Comparison of ENCODE assay signal across 28 cellular contexts in the genomic region with DNA sequence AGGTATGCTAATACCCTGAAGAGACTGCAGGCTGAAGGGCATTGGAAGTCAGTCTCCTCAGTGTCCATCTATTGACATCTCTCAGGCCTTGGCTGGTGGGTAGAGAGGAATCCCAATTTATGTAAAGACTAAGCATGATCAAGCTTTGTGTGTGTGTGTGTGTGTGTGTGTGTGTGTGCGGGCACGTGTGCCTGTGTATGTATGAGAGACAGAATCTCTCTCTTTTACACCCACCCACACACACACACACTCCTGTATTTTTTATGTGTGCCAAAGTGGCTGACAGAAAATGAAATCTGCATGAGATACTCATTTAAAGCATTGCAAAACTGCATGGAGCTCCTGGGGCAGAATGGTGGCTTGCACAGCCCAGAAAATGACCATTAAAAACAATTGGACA.
"Had no signal": no experiment of that assay in that cellular context is flagged by ENCODE, and none has a peak within 500 bp of the region (broad histone marks: within the 10 kb centered on the region; RNA-seq: fewer than 3 reads in every experiment).

No MANE protein-coding gene starts in this region.

- H3K36me3 ChIP-seq: Peyer's patch, SJSA1 had no signal

- H3K9me3 ChIP-seq: MG63, Peyer's patch, SJSA1, SK-N-SH had no signal

- H3K4me2 ChIP-seq: SK-N-SH had no signal

- DNase-seq: activated B cell treated with CpG ODN at 0.5 μM for 24 hours; activated CD4-positive, alpha-beta memory T cell treated with anti-CD3 and anti-CD28 coated beads, Interleukin-2, amount 10 ng/mL, durations not matched to agents 7 days and 5 days; activated CD4-positive, alpha-beta T cell treated with anti-CD3 and anti-CD28 coated beads for 48 hours; activated CD4-positive, CD25-positive, alpha-beta regulatory T cell treated with anti-CD3 and anti-CD28 coated beads, Interleukin-2, amount 50 U/mL, for 72 hours; activated CD8-positive, alpha-beta memory T cell treated with anti-CD3 and anti-CD28 coated beads for 24 hours; activated CD8-positive, alpha-beta memory T cell treated with anti-CD3 and anti-CD28 coated beads, Interleukin-2, amount 10 ng/mL, durations not matched to agents 7 days and 5 days; activated CD8-positive, alpha-beta memory T cell treated with anti-CD3 and anti-CD28 coated beads, Interleukin-2, amount 50 U/mL, for 48 hours; activated effector memory CD4-positive, alpha-beta T cell treated with anti-CD3 and anti-CD28 coated beads, Interleukin-2, amount 50 U/mL, for 16 hours; activated naive CD4-positive, alpha-beta T cell; activated naive CD4-positive, alpha-beta T cell treated with anti-CD3 and anti-CD28 coated beads, Interleukin-2, amount 50 U/mL, for 16 hours; activated naive CD8-positive, alpha-beta T cell treated with anti-CD3 and anti-CD28 coated beads for 36 hours; activated T-cell treated with anti-CD3 and anti-CD28 coated beads, Interleukin-2, amount 50 U/mL, for 48 hours; amniotic stem cell; aorta; Kasumi-1; KG1; MG63; NCI-H1092; NCI-H1436 treated with DMSO at 0.1 percent for 48 hours; NCI-H2029; NCI-H345; Peyer's patch; RPMI8226; SHP77 treated with DMSO at 0.1 percent for 48 hours; SK-N-SH had no signal

- H3K4me3 ChIP-seq: MG63, Peyer's patch, SJSA1 had no signal

- H3K27ac ChIP-seq: Peyer's patch, SJSA1, VCaP had no signal

- H3K27me3 ChIP-seq: MG63, Peyer's patch, SJSA1 had no signal

- ATAC-seq: activated CD8-positive, alpha-beta memory T cell treated with anti-CD3 and anti-CD28 coated beads, Interleukin-2, amount 10 ng/mL, durations not matched to agents 7 days and 5 days; activated T-helper 17 cell treated with anti-CD3 and anti-CD28 coated beads, Interleukin-2, amount 50 U/mL, for 72 hours had no signal
